In the genomic region with DNA sequence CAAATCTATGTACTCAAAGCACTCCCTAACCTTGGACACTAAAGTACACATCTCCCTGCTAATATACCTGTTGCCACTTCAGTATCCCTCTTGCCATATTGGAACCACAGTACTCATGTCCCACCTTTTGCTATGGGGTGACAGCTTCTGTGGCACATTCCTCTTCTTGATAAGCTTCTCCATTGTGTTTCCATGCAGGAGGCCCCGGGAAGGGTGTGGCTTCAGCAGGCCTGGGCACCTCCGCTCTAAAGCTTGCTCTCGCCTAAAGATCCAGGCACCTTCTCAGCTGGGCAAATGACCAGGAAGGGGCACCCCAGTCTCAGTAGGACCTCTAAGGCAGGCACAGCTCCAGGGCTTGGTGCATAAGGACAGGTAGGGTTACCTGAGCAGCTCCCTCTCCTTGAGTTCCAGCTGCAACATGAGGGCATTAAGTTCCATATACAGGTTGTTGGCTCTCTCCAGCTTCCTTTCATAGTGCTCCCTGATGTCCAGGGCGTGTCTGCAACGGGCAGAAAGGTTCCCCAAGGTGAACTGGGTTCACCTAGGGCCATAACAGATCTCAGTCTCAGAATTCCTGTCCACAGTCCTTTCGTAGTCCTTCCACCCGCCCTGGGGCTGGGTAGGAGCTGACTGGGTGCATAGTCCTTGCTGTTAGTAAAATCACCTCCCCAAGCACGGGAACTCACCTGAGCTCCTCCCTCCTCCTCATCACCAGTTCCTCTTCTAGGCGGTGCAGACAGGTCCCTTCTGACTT, we compare ENCODE assay signal across 11 cellular contexts. TPM values are rescaled to one million over a fixed set of nuclear protein-coding genes. Genes with fewer than 3 reads are reported as not detected.
DNase-seq lines count a peak whose midpoint lies in the region; ATAC-seq and TF ChIP-seq lines count a peak whose summit lies in the region.
"Had no signal": no experiment of that assay in that cellular context is flagged by ENCODE, and none has a peak within 500 bp of the region (broad histone marks: within the 10 kb centered on the region; RNA-seq: fewer than 3 reads in every experiment).

No MANE protein-coding gene starts in this region.

- H3K27me3 ChIP-seq in GM23248 (replicated peaks; ENCODE audit: insufficient read depth), result no peaks in the 10 kb centered on the region

- no peak overlapping the region for H3K9ac ChIP-seq in GM23248

- in situ Hi-C loops in GM23248 (cut with MboI), result no loop called here

- DNase-seq in GM23248, result no peak
- DNase-seq in activated naive CD8-positive, alpha-beta T cell treated with anti-CD3 and anti-CD28 coated beads for 36 hours, result no peak
- DNase-seq in mesenteric fat pad (ENCODE audit: low spot score), result peak; percentile 82
- no peak for DNase-seq in caudate nucleus (lab: John Stamatoyannopoulos, UW)
- no peak for DNase-seq in NCI-H187 (lab: John Stamatoyannopoulos, UW)
- DNase-seq in NCI-H2029 treated with DMSO at 0.1 percent for 48 hours (lab: John Stamatoyannopoulos, UW), result no peak
- DNase-seq: DMS79, PC-3 had no signal

- H3K4me2 ChIP-seq in GM23248 (ENCODE audit: unreplicated experiment), result no peak overlapping the region

- no peak overlapping the region for H3K4me3 Mint-ChIP-seq in activated naive CD8-positive, alpha-beta T cell treated with anti-CD3 and anti-CD28 coated beads for 36 hours
- H3K4me3 Mint-ChIP-seq: dendritic cell treated with granulocyte-macrophage colony-stimulating factor and Interleukin-4, amounts not matched to agents 40 ng/mL and 50 ng/mL, for 4 days had no signal

- H3K27ac ChIP-seq in C4-2B (peak overlapping the region; percentile 1; the same call in 1 of the 2 replicates), GM23248 (0 out of 2 replicates have a peak overlapping the region, but pooled peaks have one; percentile 15), caudate nucleus (ENCODE audit: low read depth, low read length) (no peak overlapping the region)

- H3K79me2 ChIP-seq in GM23248 (ENCODE audit: insufficient read depth), result peaks cover 11% of the 10 kb centered on the region

- no peaks in the 10 kb centered on the region for H3K9me3 ChIP-seq in GM23248 (ENCODE audit: low read depth)

- no peak overlapping the region for H3K4me3 ChIP-seq in GM23248

- H3K4me1 Mint-ChIP-seq in activated naive CD8-positive, alpha-beta T cell treated with anti-CD3 and anti-CD28 coated beads for 36 hours, result peaks cover 27% of the 10 kb centered on the region

- no peak for TF ChIP-seq CTCF in C4-2B (conservative IDR thresholded peaks at IDR 0.05)

- H3K9me3 Mint-ChIP-seq in activated naive CD8-positive, alpha-beta T cell treated with anti-CD3 and anti-CD28 coated beads for 36 hours, result no peaks in the 10 kb centered on the region
- H3K9me3 Mint-ChIP-seq: dendritic cell treated with granulocyte-macrophage colony-stimulating factor and Interleukin-4, amounts not matched to agents 40 ng/mL and 50 ng/mL, for 4 days had no signal

- peak overlapping the region; percentile 4 for H3K27ac Mint-ChIP-seq in activated naive CD8-positive, alpha-beta T cell treated with anti-CD3 and anti-CD28 coated beads for 36 hours
- H3K27ac Mint-ChIP-seq: dendritic cell treated with granulocyte-macrophage colony-stimulating factor and Interleukin-4, amounts not matched to agents 40 ng/mL and 50 ng/mL, for 4 days had no signal

- peaks cover 25% of the 10 kb centered on the region for H3K36me3 Mint-ChIP-seq in activated naive CD8-positive, alpha-beta T cell treated with anti-CD3 and anti-CD28 coated beads for 36 hours

- H3K36me3 ChIP-seq in GM23248 (ENCODE audit: low read depth), result peaks cover 44% of the 10 kb centered on the region

- ATAC-seq in GM21515 (IDR thresholded peaks at IDR 0.05; ENCODE audit: unreplicated experiment), result no peak
- ATAC-seq: PC-3 had no signal

- H2AFZ ChIP-seq in GM23248, result no peak overlapping the region

- no peaks in the 10 kb centered on the region for H3K9me2 ChIP-seq in GM23248 (ENCODE audit: insufficient read depth)

- 72 to 75% methylated on average over 9 of the region's 9 CpGs for WGBS in GM23248 (ENCODE audit: low coverage in 1 of 2, low lambda C conversion rate in 2 of 2, missing lambda C conversion rate in 2 of 2), 2 experiments

- H3F3A ChIP-seq in GM23248 (ENCODE audit: insufficient read depth), result peaks cover 56% of the 10 kb centered on the region

- no peaks in the 10 kb centered on the region for H3K27me3 Mint-ChIP-seq in activated naive CD8-positive, alpha-beta T cell treated with anti-CD3 and anti-CD28 coated beads for 36 hours
- H3K27me3 Mint-ChIP-seq: dendritic cell treated with granulocyte-macrophage colony-stimulating factor and Interleukin-4, amounts not matched to agents 40 ng/mL and 50 ng/mL, for 4 days had no signal

- peaks cover 34% of the 10 kb centered on the region for H3K4me1 ChIP-seq in GM23248 (ENCODE audit: insufficient read depth)

- H4K20me1 ChIP-seq in GM23248 (ENCODE audit: insufficient read depth), result peaks cover 7% of the 10 kb centered on the region

RNA-seq across cellular contexts. Expression of gene MAP3K12, which starts 15.9 kb away (rescaled TPM):
- total RNA-seq in GM23248 (2014; rRNA removed; shearing (Covaris generic)), result 36.5 and 37.4 TPM in 2 replicates
- 8.7 and 10.4 TPM in 2 replicates for polyA plus RNA-seq in GM23248 (2016; fragmentation: Nextera tagmentation; extraction: Ambion mirVana)
- total RNA-seq in activated naive CD8-positive, alpha-beta T cell treated with anti-CD3 and anti-CD28 coated beads for 36 hours, result 1 to 10 TPM; 8.4 to 8.7 TPM
- total RNA-seq in mesenteric fat pad, result 12.2 TPM

RNA-seq across cellular contexts. Expression of gene TARBP2, which starts 17.7 kb away (rescaled TPM):
- 40.1 and 54.1 TPM in 2 replicates for total RNA-seq in GM23248 (2014; rRNA removed; shearing (Covaris generic))
- 32.1 and 36.0 TPM in 2 replicates for polyA plus RNA-seq in GM23248 (2016; fragmentation: Nextera tagmentation; extraction: Ambion mirVana)
- 10 to 100 TPM; 41.0 to 47.3 TPM for total RNA-seq in activated naive CD8-positive, alpha-beta T cell treated with anti-CD3 and anti-CD28 coated beads for 36 hours
- total RNA-seq in mesenteric fat pad, result 16.8 TPM

RNA-seq across cellular contexts. Expression of gene NPFF, which starts 23.9 kb away (rescaled TPM):
- total RNA-seq in GM23248 (2014; rRNA removed; shearing (Covaris generic)), result not detected in 2 replicates
- polyA plus RNA-seq in GM23248 (2016; fragmentation: Nextera tagmentation; extraction: Ambion mirVana), result not detected in 2 replicates
- not detected for total RNA-seq in activated naive CD8-positive, alpha-beta T cell treated with anti-CD3 and anti-CD28 coated beads for 36 hours
- not detected for total RNA-seq in mesenteric fat pad
- total RNA-seq: PC-3 had no signal

RNA-seq across cellular contexts. Expression of gene PCBP2, which starts 31.5 kb away (rescaled TPM):
- 143 TPM in 2 replicates for total RNA-seq in GM23248 (2014; rRNA removed; shearing (Covaris generic))
- 94.3 and 100 TPM in 2 replicates for polyA plus RNA-seq in GM23248 (2016; fragmentation: Nextera tagmentation; extraction: Ambion mirVana)
- total RNA-seq in activated naive CD8-positive, alpha-beta T cell treated with anti-CD3 and anti-CD28 coated beads for 36 hours, result 1,000 to 10,000 TPM; 1,052 to 1,089 TPM
- total RNA-seq in mesenteric fat pad, result 722 TPM

RNA-seq across cellular contexts. Expression of gene PRR13, which starts 41.9 kb away (rescaled TPM):
- total RNA-seq in GM23248 (2014; rRNA removed; shearing (Covaris generic)), result 35.3 and 42.4 TPM in 2 replicates
- 217 and 221 TPM in 2 replicates for polyA plus RNA-seq in GM23248 (2016; fragmentation: Nextera tagmentation; extraction: Ambion mirVana)
- total RNA-seq in activated naive CD8-positive, alpha-beta T cell treated with anti-CD3 and anti-CD28 coated beads for 36 hours, result 100 to 1,000 TPM; 221 to 247 TPM
- 119 TPM for total RNA-seq in mesenteric fat pad
